ENCODE assay signal across 17 cellular contexts in genomic region chr5:98906756-98907355, GRCh38. TPM values are rescaled to one million over a fixed set of nuclear protein-coding genes. Genes with fewer than 3 reads are reported as not detected.
DNase-seq lines count a peak whose midpoint lies in the region; ATAC-seq and TF ChIP-seq lines count a peak whose summit lies in the region.
"Had no signal": no experiment of that assay in that cellular context is flagged by ENCODE, and none has a peak within 500 bp of the region (broad histone marks: within the 10 kb centered on the region; RNA-seq: fewer than 3 reads in every experiment).

No MANE protein-coding gene starts in this region.

- H3K4me3 ChIP-seq in HUES48 (ENCODE audit: low read depth, low read length) (no peak overlapping the region), neutrophil (ENCODE audit: low read depth in 1 of 2, low read length in 1 of 2) (no peak overlapping the region)
- H3K4me3 ChIP-seq: SJCRH30 had no signal

- peaks cover 34% of the 10 kb centered on the region for H3K4me1 Mint-ChIP-seq in activated CD8-positive, alpha-beta memory T cell treated with anti-CD3 and anti-CD28 coated beads, Interleukin-2, amount 10 ng/mL, durations not matched to agents 7 days and 5 days
- peaks cover 72% of the 10 kb centered on the region for H3K4me1 Mint-ChIP-seq in activated naive CD8-positive, alpha-beta T cell (ENCODE audit: low read depth)

- no peaks in the 10 kb centered on the region for H3K27me3 ChIP-seq in HUES48 (ENCODE audit: control insufficient read depth, insufficient read depth, low read length)
- no peaks in the 10 kb centered on the region for H3K27me3 ChIP-seq in neutrophil
- H3K27me3 ChIP-seq: brain microvascular endothelial cell, SJCRH30 had no signal

- H3K9me3 ChIP-seq in HUES48 (ENCODE audit: control insufficient read depth, insufficient read depth, low read length) (no peaks in the 10 kb centered on the region), neutrophil (no peaks in the 10 kb centered on the region)
- H3K9me3 ChIP-seq: SJCRH30 had no signal

- H3K9ac ChIP-seq in HUES48 (ENCODE audit: low read depth, low read length) = no peak overlapping the region

- peak overlapping the region; percentile 3 for H3K27ac ChIP-seq in HUES48 (ENCODE audit: low read depth, low read length)
- peak overlapping the region; percentile 2 for H3K27ac ChIP-seq in neutrophil
- H3K27ac ChIP-seq: brain microvascular endothelial cell, SJCRH30 had no signal

- H3K4me3 Mint-ChIP-seq in activated CD8-positive, alpha-beta memory T cell treated with anti-CD3 and anti-CD28 coated beads, Interleukin-2, amount 10 ng/mL, durations not matched to agents 7 days and 5 days = no peak overlapping the region
- H3K4me3 Mint-ChIP-seq in activated naive CD8-positive, alpha-beta T cell = peak overlapping the region; percentile 23

- peak overlapping the region; percentile 51 for H3K27ac Mint-ChIP-seq in activated CD8-positive, alpha-beta memory T cell treated with anti-CD3 and anti-CD28 coated beads, Interleukin-2, amount 10 ng/mL, durations not matched to agents 7 days and 5 days
- H3K27ac Mint-ChIP-seq in activated naive CD8-positive, alpha-beta T cell = peak overlapping the region; percentile 82

- H3K36me3 ChIP-seq in HUES48 (ENCODE audit: control insufficient read depth, insufficient read depth, low read length) (peaks cover 43% of the 10 kb centered on the region), neutrophil (peaks cover 30% of the 10 kb centered on the region)
- H3K36me3 ChIP-seq: brain microvascular endothelial cell had no signal

- ATAC-seq in activated CD8-positive, alpha-beta memory T cell treated with anti-CD3 and anti-CD28 coated beads, Interleukin-2, amount 10 ng/mL, durations not matched to agents 7 days and 5 days = peak; percentile 16

- no peaks in the 10 kb centered on the region for H3K9me3 Mint-ChIP-seq in activated CD8-positive, alpha-beta memory T cell treated with anti-CD3 and anti-CD28 coated beads, Interleukin-2, amount 10 ng/mL, durations not matched to agents 7 days and 5 days (ENCODE audit: low read depth)
- no peaks in the 10 kb centered on the region for H3K9me3 Mint-ChIP-seq in activated naive CD8-positive, alpha-beta T cell (ENCODE audit: low read depth)

- CTCF ChIA-PET in activated CD8-positive, alpha-beta memory T cell treated with anti-CD3 and anti-CD28 coated beads, Interleukin-2, amount 10 ng/mL, durations not matched to agents 7 days and 5 days (lab: Charles Lee) = interaction anchor here (0.8 to 1.6 kb wide), 5 partner anchors 13 to 154 kb away, joined by 3 to 13 read pairs (median 5); partner anchors contain the start of gene CHD1

- peaks cover 18% of the 10 kb centered on the region for H3K4me1 ChIP-seq in HUES48 (ENCODE audit: control insufficient read depth, insufficient read depth, low read length)
- H3K4me1 ChIP-seq in neutrophil (ENCODE audit: control insufficient read depth in 1 of 2, insufficient read depth in 1 of 2, low read depth in 1 of 2, low read length in 1 of 2) = peaks cover 7% of the 10 kb centered on the region in 2 experiments
- H3K4me1 ChIP-seq: SJCRH30 had no signal

- TF ChIP-seq CTCF in neutrophil (IDR thresholded peaks at IDR 0.05) = no peak

- no peaks in the 10 kb centered on the region for H3K27me3 Mint-ChIP-seq in activated CD8-positive, alpha-beta memory T cell treated with anti-CD3 and anti-CD28 coated beads, Interleukin-2, amount 10 ng/mL, durations not matched to agents 7 days and 5 days
- no peaks in the 10 kb centered on the region for H3K27me3 Mint-ChIP-seq in activated naive CD8-positive, alpha-beta T cell

- H3K36me3 Mint-ChIP-seq in activated CD8-positive, alpha-beta memory T cell treated with anti-CD3 and anti-CD28 coated beads, Interleukin-2, amount 10 ng/mL, durations not matched to agents 7 days and 5 days = peaks cover 18% of the 10 kb centered on the region
- H3K36me3 Mint-ChIP-seq in activated naive CD8-positive, alpha-beta T cell = peaks cover 1% of the 10 kb centered on the region

- no peak for DNase-seq in activated CD8-positive, alpha-beta memory T cell treated with anti-CD3 and anti-CD28 coated beads, Interleukin-2, amount 10 ng/mL, durations not matched to agents 7 days and 5 days
- DNase-seq in activated CD8-positive, alpha-beta memory T cell treated with anti-CD3 and anti-CD28 coated beads, Interleukin-2, amount 50 U/mL, for 4 hours = no peak
- DNase-seq in GOT3 (lab: John Stamatoyannopoulos, UW) = no peak
- DNase-seq in C1 segment of cervical spinal cord (lab: John Stamatoyannopoulos, UW) = no peak
- DNase-seq in occipital lobe (lab: John Stamatoyannopoulos, UW) = no peak
- DNase-seq: activated CD8-positive, alpha-beta memory T cell treated with anti-CD3 and anti-CD28 coated beads for 24 hours; activated naive CD4-positive, alpha-beta T cell treated with Interleukin-2 at 50 U/mL for 16 hours; brain microvascular endothelial cell; DMS 273 treated with DMSO at 0.1 percent for 48 hours; effector CD4-positive, alpha-beta T cell; hippocampal formation; NCI-H1436 treated with DMSO at 0.1 percent for 48 hours; SJCRH30; stimulated activated naive CD4-positive, alpha-beta T cell had no signal

RNA-seq across cellular contexts. Expression of gene CHD1, which starts 22.0 kb away (rescaled TPM):
- 10 to 100 TPM; 40.9 to 49.3 TPM for total RNA-seq in activated CD8-positive, alpha-beta memory T cell treated with anti-CD3 and anti-CD28 coated beads, Interleukin-2, amount 10 ng/mL, durations not matched to agents 7 days and 5 days
- total RNA-seq in occipital lobe = 92.5 TPM
